Comparison of ENCODE assay signal across 18 cellular contexts in genomic region chr11:65537620-65538231, GRCh38. TPM values are rescaled to one million over a fixed set of nuclear protein-coding genes. Genes with fewer than 3 reads are reported as not detected.
A peak's percentile ranks its signal among the peaks of the same experiment; 100 is the strongest.
DNase-seq lines count a peak whose midpoint lies in the region; ATAC-seq and TF ChIP-seq lines count a peak whose summit lies in the region.
"Had no signal": no experiment of that assay in that cellular context is flagged by ENCODE, and none has a peak within 500 bp of the region (broad histone marks: within the 10 kb centered on the region; RNA-seq: fewer than 3 reads in every experiment).

No MANE protein-coding gene starts in this region.

- no peak for TF ChIP-seq POLR2A in prostate gland (IDR thresholded peaks at IDR 0.05)

- H3K4me3 ChIP-seq in fibroblast of villous mesenchyme (ENCODE audit: low read depth, low read length) (no peak overlapping the region), prostate gland (no peak overlapping the region)
- H3K4me3 ChIP-seq: colonic mucosa had no signal

- H3K27ac ChIP-seq in prostate gland: no peak overlapping the region
- H3K27ac ChIP-seq: colonic mucosa, foreskin keratinocyte had no signal

- peaks cover 9% of the 10 kb centered on the region for H3K36me3 Mint-ChIP-seq in activated CD8-positive, alpha-beta T cell treated with anti-CD3 and anti-CD28 coated beads for 36 hours (ENCODE audit: low read depth)
- H3K36me3 Mint-ChIP-seq in activated CD8-positive, alpha-beta T cell treated with anti-CD3 and anti-CD28 coated beads, Interleukin-2, amount 10 ng/mL, durations not matched to agents 7 days and 5 days (ENCODE audit: low read depth): peaks cover 19% of the 10 kb centered on the region
- peaks cover 17% of the 10 kb centered on the region; the same call in 1 of the 2 replicates for H3K36me3 Mint-ChIP-seq in HFFc6 (ENCODE audit: low read depth)
- peaks cover 77% of the 10 kb centered on the region for H3K36me3 Mint-ChIP-seq in stimulated activated effector memory CD8-positive, alpha-beta T cell treated with anti-CD3 and anti-CD28 coated beads, Interleukin-12 subunit alpha, Interleukin-12 subunit beta, amount 100 ng/mL, for 72 hours

- no peak overlapping the region for H3K4me3 Mint-ChIP-seq in activated CD8-positive, alpha-beta T cell treated with anti-CD3 and anti-CD28 coated beads for 36 hours
- no peak overlapping the region for H3K4me3 Mint-ChIP-seq in activated CD8-positive, alpha-beta T cell treated with anti-CD3 and anti-CD28 coated beads, Interleukin-2, amount 10 ng/mL, durations not matched to agents 7 days and 5 days
- no peak overlapping the region; the same call in 1 of the 2 replicates for H3K4me3 Mint-ChIP-seq in HFFc6
- peak overlapping the region; percentile 22 for H3K4me3 Mint-ChIP-seq in stimulated activated effector memory CD8-positive, alpha-beta T cell treated with anti-CD3 and anti-CD28 coated beads, Interleukin-12 subunit alpha, Interleukin-12 subunit beta, amount 100 ng/mL, for 72 hours
- H3K4me3 Mint-ChIP-seq: activated CD8-positive, alpha-beta memory T cell treated with anti-CD3 and anti-CD28 coated beads, Interleukin-2, amount 10 ng/mL, durations not matched to agents 7 days and 5 days had no signal

- H3K27me3 Mint-ChIP-seq in activated CD8-positive, alpha-beta T cell treated with anti-CD3 and anti-CD28 coated beads for 36 hours: no peaks in the 10 kb centered on the region
- no peaks in the 10 kb centered on the region for H3K27me3 Mint-ChIP-seq in activated CD8-positive, alpha-beta T cell treated with anti-CD3 and anti-CD28 coated beads, Interleukin-2, amount 10 ng/mL, durations not matched to agents 7 days and 5 days (ENCODE audit: low read depth)
- peaks cover 12% of the 10 kb centered on the region for H3K27me3 Mint-ChIP-seq in HFFc6 (ENCODE audit: insufficient read depth)
- H3K27me3 Mint-ChIP-seq: activated CD8-positive, alpha-beta memory T cell treated with anti-CD3 and anti-CD28 coated beads, Interleukin-2, amount 10 ng/mL, durations not matched to agents 7 days and 5 days had no signal

- 79% methylated on average over 18 of the region's 18 CpGs for WGBS in prostate gland

- peaks cover 17% of the 10 kb centered on the region for H3K4me1 ChIP-seq in prostate gland (replicated peaks)

- intact Hi-C loops in activated CD8-positive, alpha-beta T cell treated with anti-CD3 and anti-CD28 coated beads for 36 hours (cut with micrococcal nuclease): no loop called here
- intact Hi-C loops in prostate gland (cut with DNase I): no loop called here

- no peak for TF ChIP-seq CTCF in activated CD8-positive, alpha-beta T cell treated with anti-CD3 and anti-CD28 coated beads for 36 hours (IDR thresholded peaks at IDR 0.05)
- no peak for TF ChIP-seq CTCF in HFFc6 (IDR thresholded peaks at IDR 0.05)
- no peak for TF ChIP-seq CTCF in fibroblast of villous mesenchyme (IDR thresholded peaks at IDR 0.05; ENCODE audit: insufficient read depth, low read depth, low read length)
- TF ChIP-seq CTCF in prostate gland (IDR thresholded peaks at IDR 0.05): no peak

- H3K9me3 ChIP-seq in prostate gland: no peaks in the 10 kb centered on the region
- H3K9me3 ChIP-seq: colonic mucosa had no signal

- CTCF ChIA-PET in activated CD8-positive, alpha-beta T cell treated with anti-CD3 and anti-CD28 coated beads for 36 hours (lab: Charles Lee): interaction anchor here (1.0 to 1.4 kb wide), 4 partner anchors 13 to 50 kb away, joined by 3 to 4 read pairs (median 4); partner anchors contain the start of genes EHBP1L1 and SCYL1
- CTCF ChIA-PET in activated CD8-positive, alpha-beta T cell treated with anti-CD3 and anti-CD28 coated beads, Interleukin-2, amount 10 ng/mL, durations not matched to agents 7 days and 5 days (lab: Charles Lee): interaction anchor here (1.1 to 1.4 kb wide), 3 partner anchors 14 to 56 kb away, joined by 3 to 4 read pairs (median 3); no protein-coding TSS in a partner anchor

- H3K27ac Mint-ChIP-seq in activated CD8-positive, alpha-beta T cell treated with anti-CD3 and anti-CD28 coated beads for 36 hours: peak overlapping the region; percentile 30
- no peak overlapping the region for H3K27ac Mint-ChIP-seq in activated CD8-positive, alpha-beta T cell treated with anti-CD3 and anti-CD28 coated beads, Interleukin-2, amount 10 ng/mL, durations not matched to agents 7 days and 5 days
- peak overlapping the region; percentile 45 for H3K27ac Mint-ChIP-seq in HFFc6
- peak overlapping the region; percentile 85 for H3K27ac Mint-ChIP-seq in stimulated activated effector memory CD8-positive, alpha-beta T cell treated with anti-CD3 and anti-CD28 coated beads, Interleukin-12 subunit alpha, Interleukin-12 subunit beta, amount 100 ng/mL, for 72 hours
- H3K27ac Mint-ChIP-seq: activated CD8-positive, alpha-beta memory T cell treated with anti-CD3 and anti-CD28 coated beads, Interleukin-2, amount 10 ng/mL, durations not matched to agents 7 days and 5 days; progenitor cell of endocrine pancreas had no signal

- H3K9me3 Mint-ChIP-seq in activated CD8-positive, alpha-beta T cell treated with anti-CD3 and anti-CD28 coated beads for 36 hours: no peaks in the 10 kb centered on the region
- no peaks in the 10 kb centered on the region for H3K9me3 Mint-ChIP-seq in activated CD8-positive, alpha-beta T cell treated with anti-CD3 and anti-CD28 coated beads, Interleukin-2, amount 10 ng/mL, durations not matched to agents 7 days and 5 days (ENCODE audit: insufficient read depth)
- no peaks in the 10 kb centered on the region for H3K9me3 Mint-ChIP-seq in HFFc6
- no peaks in the 10 kb centered on the region for H3K9me3 Mint-ChIP-seq in stimulated activated effector memory CD8-positive, alpha-beta T cell treated with anti-CD3 and anti-CD28 coated beads, Interleukin-12 subunit alpha, Interleukin-12 subunit beta, amount 100 ng/mL, for 72 hours

- DNase-seq in activated CD8-positive, alpha-beta T cell treated with anti-CD3 and anti-CD28 coated beads for 36 hours: no peak
- DNase-seq in activated CD8-positive, alpha-beta T cell treated with anti-CD3 and anti-CD28 coated beads, Interleukin-2, amount 10 ng/mL, durations not matched to agents 7 days and 5 days: no peak
- DNase-seq in HFFc6 (no peak), fibroblast of villous mesenchyme (ENCODE audit: low read depth) (peak; percentile 47), pons (ENCODE audit: low spot score) (no peak), prostate gland (ENCODE audit: low spot score) (no peak), foreskin melanocyte (no peak)
- DNase-seq in stimulated activated effector memory CD8-positive, alpha-beta T cell treated with anti-CD3 and anti-CD28 coated beads, Interleukin-12 subunit alpha, Interleukin-12 subunit beta, amount 100 ng/mL, for 72 hours (ENCODE audit: low spot score in 2 of 2): no peak
- DNase-seq: activated gamma-delta T cell; colonic mucosa; foreskin keratinocyte; left colon; MV-4-11; NCI-H2029; stimulated activated naive CD4-positive, alpha-beta T cell; trophoblast cell had no signal

- ATAC-seq in activated CD8-positive, alpha-beta T cell treated with anti-CD3 and anti-CD28 coated beads for 36 hours: no peak
- no peak for ATAC-seq in activated CD8-positive, alpha-beta T cell treated with anti-CD3 and anti-CD28 coated beads, Interleukin-2, amount 10 ng/mL, durations not matched to agents 7 days and 5 days
- ATAC-seq in stimulated activated effector memory CD8-positive, alpha-beta T cell treated with anti-CD3 and anti-CD28 coated beads, Interleukin-12 subunit alpha, Interleukin-12 subunit beta, amount 100 ng/mL, for 72 hours: no peak
- ATAC-seq: activated CD8-positive, alpha-beta memory T cell treated with anti-CD3 and anti-CD28 coated beads, Interleukin-2, amount 10 ng/mL, durations not matched to agents 7 days and 5 days; foreskin keratinocyte; left colon had no signal

- peaks cover 14% of the 10 kb centered on the region for H3K4me1 Mint-ChIP-seq in activated CD8-positive, alpha-beta T cell treated with anti-CD3 and anti-CD28 coated beads for 36 hours (ENCODE audit: low read depth)
- peaks cover 17% of the 10 kb centered on the region for H3K4me1 Mint-ChIP-seq in activated CD8-positive, alpha-beta T cell treated with anti-CD3 and anti-CD28 coated beads, Interleukin-2, amount 10 ng/mL, durations not matched to agents 7 days and 5 days (ENCODE audit: low read depth)
- H3K4me1 Mint-ChIP-seq in HFFc6 (ENCODE audit: low read depth): peaks cover 13% of the 10 kb centered on the region
- peaks cover 23% of the 10 kb centered on the region for H3K4me1 Mint-ChIP-seq in stimulated activated effector memory CD8-positive, alpha-beta T cell treated with anti-CD3 and anti-CD28 coated beads, Interleukin-12 subunit alpha, Interleukin-12 subunit beta, amount 100 ng/mL, for 72 hours

- peaks cover 6 to 26% of the 10 kb centered on the region in 2 donors for H3K36me3 ChIP-seq in prostate gland

- POLR2A ChIA-PET in activated CD8-positive, alpha-beta T cell treated with anti-CD3 and anti-CD28 coated beads for 36 hours (lab: Charles Lee): interaction anchor here (0.8 to 3.9 kb wide), 5 partner anchors 8 to 39 kb away, joined by 3 to 18 read pairs (median 5); partner anchors contain the start of genes EHBP1L1, MALAT1 and SCYL1
- POLR2A ChIA-PET in activated CD8-positive, alpha-beta T cell treated with anti-CD3 and anti-CD28 coated beads, Interleukin-2, amount 10 ng/mL, durations not matched to agents 7 days and 5 days (lab: Charles Lee): interaction anchor here (0.5 to 3.2 kb wide), 3 partner anchors 12 to 157 kb away, joined by 3 to 12 read pairs (median 3); partner anchors contain the start of gene SCYL1

- no peaks in the 10 kb centered on the region for H3K27me3 ChIP-seq in prostate gland (replicated peaks; ENCODE audit: insufficient read depth)
- H3K27me3 ChIP-seq: colonic mucosa, foreskin keratinocyte had no signal

RNA-seq across cellular contexts. Expression of gene SCYL1, which starts 12.8 kb away (rescaled TPM):
- total RNA-seq in activated CD8-positive, alpha-beta T cell treated with anti-CD3 and anti-CD28 coated beads for 36 hours: 10 to 100 TPM; 71.5 to 76.8 TPM
- total RNA-seq in activated CD8-positive, alpha-beta T cell treated with anti-CD3 and anti-CD28 coated beads, Interleukin-2, amount 10 ng/mL, durations not matched to agents 7 days and 5 days: 10 to 100 TPM; 68.0 to 69.5 TPM
- 100 to 1,000 TPM; 120 to 137 (median 126) TPM for total RNA-seq in HFFc6 (2021; fragmentation: NEBNext Ultra II Directional; extraction: Animal tissue kit (Norgen Biotek cat#: 25700))
- total RNA-seq in fibroblast of villous mesenchyme: 125 and 135 TPM in 2 replicates
- 100 to 1,000 TPM; 125 to 177 TPM for total RNA-seq in prostate gland

RNA-seq across cellular contexts. Expression of gene LTBP3, which starts 20.4 kb away (rescaled TPM):
- total RNA-seq in activated CD8-positive, alpha-beta T cell treated with anti-CD3 and anti-CD28 coated beads for 36 hours: 10 to 100 TPM; 55.4 to 56.0 TPM
- total RNA-seq in activated CD8-positive, alpha-beta T cell treated with anti-CD3 and anti-CD28 coated beads, Interleukin-2, amount 10 ng/mL, durations not matched to agents 7 days and 5 days: 10 to 100 TPM; 64.7 to 70.8 TPM
- 10 to 100 TPM; 64.0 to 78.1 (median 66.0) TPM for total RNA-seq in HFFc6 (2021; fragmentation: NEBNext Ultra II Directional; extraction: Animal tissue kit (Norgen Biotek cat#: 25700))
- 23.7 and 24.2 TPM in 2 replicates for total RNA-seq in fibroblast of villous mesenchyme
- total RNA-seq in prostate gland: 100 to 1,000 TPM; 220 to 234 TPM

RNA-seq across cellular contexts. Expression of gene ZNRD2, which starts 32.6 kb away (rescaled TPM):
- 10 to 100 TPM; 54.3 to 54.7 TPM for total RNA-seq in activated CD8-positive, alpha-beta T cell treated with anti-CD3 and anti-CD28 coated beads for 36 hours
- total RNA-seq in activated CD8-positive, alpha-beta T cell treated with anti-CD3 and anti-CD28 coated beads, Interleukin-2, amount 10 ng/mL, durations not matched to agents 7 days and 5 days: 10 to 100 TPM; 39.2 to 40.7 TPM
- total RNA-seq in HFFc6 (2021; fragmentation: NEBNext Ultra II Directional; extraction: Animal tissue kit (Norgen Biotek cat#: 25700)): 10 to 100 TPM; 57.7 to 72.0 (median 64.3) TPM
- 31.1 and 49.6 TPM in 2 replicates for total RNA-seq in fibroblast of villous mesenchyme
- 10 to 100 TPM; 72.8 to 98.1 TPM for total RNA-seq in prostate gland

RNA-seq across cellular contexts. Expression of gene FAM89B, which starts 34.6 kb away (rescaled TPM):
- 10 to 100 TPM; 12.7 to 16.0 TPM for total RNA-seq in activated CD8-positive, alpha-beta T cell treated with anti-CD3 and anti-CD28 coated beads for 36 hours
- 10 to 100 TPM; 32.0 to 33.6 TPM for total RNA-seq in activated CD8-positive, alpha-beta T cell treated with anti-CD3 and anti-CD28 coated beads, Interleukin-2, amount 10 ng/mL, durations not matched to agents 7 days and 5 days
- 10 to 100 TPM; 40.9 to 52.8 (median 43.7) TPM for total RNA-seq in HFFc6 (2021; fragmentation: NEBNext Ultra II Directional; extraction: Animal tissue kit (Norgen Biotek cat#: 25700))
- 19.0 and 27.4 TPM in 2 replicates for total RNA-seq in fibroblast of villous mesenchyme
- 10 to 100 TPM; 68.6 to 92.6 TPM for total RNA-seq in prostate gland

RNA-seq across cellular contexts. Expression of gene EHBP1L1, which starts 38.1 kb away (rescaled TPM):
- total RNA-seq in activated CD8-positive, alpha-beta T cell treated with anti-CD3 and anti-CD28 coated beads for 36 hours: 10 to 100 TPM; 94.0 to 99.4 TPM
- 10 to 100 TPM; 94.4 to 95.3 TPM for total RNA-seq in activated CD8-positive, alpha-beta T cell treated with anti-CD3 and anti-CD28 coated beads, Interleukin-2, amount 10 ng/mL, durations not matched to agents 7 days and 5 days
- total RNA-seq in HFFc6 (2021; fragmentation: NEBNext Ultra II Directional; extraction: Animal tissue kit (Norgen Biotek cat#: 25700)): 10 to 100 TPM; 47.5 to 69.3 (median 61.3) TPM
- total RNA-seq in fibroblast of villous mesenchyme (33.7 and 47.7 TPM in 2 replicates), prostate gland (10 to 100 TPM; 68.2 to 98.7 TPM)
